Comparison of ENCODE assay signal across 18 cellular contexts in genomic region chr6:163826668-163827067, GRCh38.
DNase-seq lines count a peak whose midpoint lies in the region; ATAC-seq, FAIRE-seq and TF ChIP-seq lines count a peak whose summit lies in the region.
"Had no signal": no experiment of that assay in that cellular context is flagged by ENCODE, and none has a peak within 500 bp of the region (broad histone marks: within the 10 kb centered on the region; RNA-seq: fewer than 3 reads in every experiment).

No MANE protein-coding gene starts in this region.

- no peaks in the 10 kb centered on the region for H3K79me2 ChIP-seq in HepG2 (ENCODE audit: insufficient read depth, low read length)

- no peak overlapping the region for H3K4me2 ChIP-seq in HepG2 (ENCODE audit: low read depth, low read length)
- H3K4me2 ChIP-seq: BLaER1 treated with 17β-estradiol and CSF1 and Interleukin-3, amounts not matched to agents 10 nM and 100 nM had no signal

- no peak overlapping the region for H2AFZ ChIP-seq in HepG2 (ENCODE audit: low read length)

- no TSS peak for BruUV-seq in HepG2 (replicated peaks; lab: Mats Ljungman, UMichigan)

- FAIRE-seq in HepG2 (lab: Jason Lieb, UNC): no peak
- FAIRE-seq: GM19239, H1, HTR-8/SVneo had no signal

- intact Hi-C loops in HepG2 (cut with micrococcal nuclease; ENCODE audit: unreplicated experiment) (no loop called here), right lobe of liver (cut with DNase I) (no loop called here), upper lobe of right lung (cut with DNase I) (no loop called here)

- peaks cover 0 to 53% of the 10 kb centered on the region in 2 experiments; a peak in 4 of 5 replicates for H3K27me3 ChIP-seq in HepG2 (ENCODE audit: control insufficient read depth in 1 of 2, insufficient read depth in 2 of 2, low read length in 2 of 2)
- H3K27me3 ChIP-seq in right lobe of liver: no peaks in the 10 kb centered on the region
- H3K27me3 ChIP-seq in upper lobe of right lung: no peaks in the 10 kb centered on the region
- H3K27me3 ChIP-seq: BLaER1 treated with 17β-estradiol and CSF1 and Interleukin-3, amounts not matched to agents 10 nM and 100 nM had no signal

- TF ChIP-seq CTCF in HepG2 (CRISPR knock-in tag; IDR thresholded peaks at IDR 0.05) (no peak), right lobe of liver (IDR thresholded peaks at IDR 0.05) (no peak), epithelial cell of esophagus (IDR thresholded peaks at IDR 0.05; ENCODE audit: insufficient read depth, low read depth, low read length, missing control alignments) (no peak), upper lobe of right lung (IDR thresholded peaks at IDR 0.05) (no peak)

- in situ Hi-C loops in HepG2 (cut with HindIII; ENCODE audit: extremely low pct_ligation_motif_present, low pct_unique_long_range_greater_than_20kb): no loop called here

- POLR2A ChIA-PET in HepG2 (lab: Yijun Ruan, JAX): no interaction called here

- H3K9me3 ChIP-seq in HepG2 (ENCODE audit: low read length): no peaks in the 10 kb centered on the region
- no peaks in the 10 kb centered on the region for H3K9me3 ChIP-seq in right lobe of liver
- H3K9me3 ChIP-seq in upper lobe of right lung: no peaks in the 10 kb centered on the region

- no peaks in the 10 kb centered on the region for H4K20me1 ChIP-seq in HepG2 (ENCODE audit: insufficient read depth, low read length)
- H4K20me1 ChIP-seq: BLaER1 treated with 17β-estradiol and CSF1 and Interleukin-3, amounts not matched to agents 10 nM and 100 nM had no signal

- ATAC-seq in HepG2: no peak
- no peak for ATAC-seq in right lobe of liver
- peak; percentile 41 for ATAC-seq in upper lobe of right lung
- no peak for ATAC-seq in GM21367 (IDR thresholded peaks at IDR 0.05; ENCODE audit: unreplicated experiment)

- TF ChIP-seq EP300 in HepG2 (IDR thresholded peaks at IDR 0.05; ENCODE audit: low read depth in 2 of 2, low read length in 2 of 2) (no peak), HepG2 (CRISPR knock-in tag; IDR thresholded peaks at IDR 0.05; ENCODE audit: borderline replicate concordance) (no peak)

- H3K4me1 ChIP-seq in HepG2 (ENCODE audit: insufficient read depth, low read length) (no peaks in the 10 kb centered on the region), right lobe of liver (peaks cover 0 to 8% (median 0%) of the 10 kb centered on the region in 4 donors), upper lobe of right lung (no peaks in the 10 kb centered on the region)
- H3K4me1 ChIP-seq: BLaER1 treated with 17β-estradiol and CSF1 and Interleukin-3, amounts not matched to agents 10 nM and 100 nM had no signal

- no peaks in the 10 kb centered on the region for H3K36me3 ChIP-seq in HepG2 (replicated peaks in 1 of 2; ENCODE audit: control insufficient read depth in 1 of 2, insufficient read depth in 2 of 2, low read length in 2 of 2)
- H3K36me3 ChIP-seq in right lobe of liver: no peaks in the 10 kb centered on the region
- no peaks in the 10 kb centered on the region for H3K36me3 ChIP-seq in upper lobe of right lung
- H3K36me3 ChIP-seq: BLaER1 treated with 17β-estradiol and CSF1 and Interleukin-3, amounts not matched to agents 10 nM and 100 nM had no signal

- TF ChIP-seq POLR2A in HepG2 (IDR thresholded peaks at IDR 0.05; ENCODE audit: insufficient read depth in 1 of 2, low read depth in 2 of 2, low read length in 2 of 2) (no peak), right lobe of liver (IDR thresholded peaks at IDR 0.05) (no peak)

- CTCF ChIA-PET in HepG2 (lab: Yijun Ruan, JAX; ENCODE audit: low intra/inter-chr PET ratio, low total read pairs): no interaction called here

- TF ChIP-seq RAD21 in HepG2 (CRISPR knock-in tag; IDR thresholded peaks at IDR 0.05): no peak

- no peak overlapping the region for H3K9ac ChIP-seq in HepG2 (ENCODE audit: insufficient read depth, low read depth, low read length)
- H3K9ac ChIP-seq: BLaER1 treated with 17β-estradiol and CSF1 and Interleukin-3, amounts not matched to agents 10 nM and 100 nM had no signal

- H3K27ac ChIP-seq in HepG2 (ENCODE audit: extremely low read length, insufficient read depth, low read length) (no peak overlapping the region), right lobe of liver (no peak overlapping the region), upper lobe of right lung (no peak overlapping the region)
- H3K27ac ChIP-seq: BLaER1 treated with 17β-estradiol and CSF1 and Interleukin-3, amounts not matched to agents 10 nM and 100 nM had no signal

- DNase-seq in HepG2 (ENCODE audit: low spot score): no peak
- DNase-seq in right lobe of liver: no peak
- DNase-seq in epithelial cell of esophagus (ENCODE audit: low read depth): peak; percentile 7
- peak; percentile 45 for DNase-seq in left kidney (ENCODE audit: low read depth, low spot score)
- no peak for DNase-seq in upper lobe of right lung
- DNase-seq in activated T-cell treated with anti-CD3 and anti-CD28 coated beads, Interleukin-2, amount 50 U/mL, for 1 hour: no peak
- no peak for DNase-seq in NCI-H524 treated with DMSO at 0.1 percent for 48 hours (lab: John Stamatoyannopoulos, UW)
- DNase-seq: ACHN; CD4-positive, CD25-positive, alpha-beta regulatory T cell; DMS53; GF-D8; HCEC 1CT; HFFc6 had no signal

- H3K4me3 ChIP-seq in HepG2 (replicated peaks in 1 of 3; ENCODE audit: insufficient read depth in 1 of 3, low read depth in 2 of 3, low read length in 3 of 3) (no peak overlapping the region), right lobe of liver (no peak overlapping the region), epithelial cell of esophagus (ENCODE audit: low read length) (no peak overlapping the region), upper lobe of right lung (no peak overlapping the region)
- H3K4me3 ChIP-seq: BLaER1 treated with 17β-estradiol and CSF1 and Interleukin-3, amounts not matched to agents 10 nM and 100 nM had no signal

- WGBS in HepG2 (ENCODE audit: low lambda C conversion rate): 20% methylated on average over 7 of the region's 7 CpGs
- 92% methylated on average over 5 of the region's 7 CpGs for WGBS in right lobe of liver (ENCODE audit: insufficient coverage, low coverage, low lambda C conversion rate, missing lambda C conversion rate)

TF ChIP-seq in HepG2, 621 proteins besides CTCF, POLR2A, EP300 and RAD21:
- no peak for TF ChIP-seq SRSF9 (IDR thresholded peaks at IDR 0.05; ENCODE audit: borderline replicate concordance, insufficient read depth, low read depth, low read length, poor library complexity, severe bottlenecking)
- no peak for TF ChIP-seq ZNF251 (CRISPR knock-in tag; IDR thresholded peaks at IDR 0.05)
- TF ChIP-seq NFE2L2 (IDR thresholded peaks at IDR 0.05; ENCODE audit: low read length): peak; percentile 23; the same call in 1 of the 2 replicates
- no peak for TF ChIP-seq ZNF430 (CRISPR knock-in tag; IDR thresholded peaks at IDR 0.05)

Comparison
In these comparisons a context has a peak if more than half of its experiments do, and no peak if none do; other contexts are left out.
1. DNase-seq: peak in epithelial cell of esophagus (single experiment) and left kidney (single experiment); none in HepG2 (single experiment), right lobe of liver (0 of 3), upper lobe of right lung (single experiment), activated T-cell treated with anti-CD3 and anti-CD28 coated beads, Interleukin-2, amount 50 U/mL, for 1 hour (single experiment) and NCI-H524 treated with DMSO at 0.1 percent for 48 hours (single experiment).